Comparison of ENCODE assay signal across 10 cellular contexts in genomic region chr19:2053601-2054389, GRCh38. TPM values are rescaled to one million over a fixed set of nuclear protein-coding genes. Genes with fewer than 3 reads are reported as not detected.
DNase-seq lines count a peak whose midpoint lies in the region; ATAC-seq, FAIRE-seq and TF ChIP-seq lines count a peak whose summit lies in the region.
"Had no signal": no experiment of that assay in that cellular context is flagged by ENCODE, and none has a peak within 500 bp of the region (broad histone marks: within the 10 kb centered on the region; RNA-seq: fewer than 3 reads in every experiment).

No MANE protein-coding gene starts in this region.

- no peaks in the 10 kb centered on the region for H3K27me3 Mint-ChIP-seq in activated T-cell treated with anti-CD3 and anti-CD28 coated beads, Interleukin-2, amount 50 U/mL, for 72 hours (ENCODE audit: low read depth)
- no peaks in the 10 kb centered on the region for H3K27me3 Mint-ChIP-seq in activated T-cell treated with anti-CD3 and anti-CD28 coated beads, Interleukin-2, amount 50 U/mL, for 4 hours (ENCODE audit: low read depth)

- no peak overlapping the region for H3K4me3 Mint-ChIP-seq in activated T-cell treated with anti-CD3 and anti-CD28 coated beads, Interleukin-2, amount 50 U/mL, for 72 hours
- no peak overlapping the region for H3K4me3 Mint-ChIP-seq in activated T-cell treated with anti-CD3 and anti-CD28 coated beads, Interleukin-2, amount 50 U/mL, for 4 hours
- H3K4me3 Mint-ChIP-seq: GM23338, nephron progenitor cell had no signal

- H3K9me3 ChIP-seq in K562 (replicated peaks; ENCODE audit: control insufficient read depth, insufficient read depth, low read depth, low read length) (no peaks in the 10 kb centered on the region), lower lobe of right lung (no peaks in the 10 kb centered on the region), upper lobe of right lung (no peaks in the 10 kb centered on the region)

- no peak for TF ChIP-seq EP300 in K562 (IDR thresholded peaks at IDR 0.05; ENCODE audit: low read length)

- no peak overlapping the region for H3K4me2 ChIP-seq in K562 (ENCODE audit: insufficient read depth, low read length)
- H3K4me2 ChIP-seq: GM23338 had no signal

- no peak for TF ChIP-seq POLR2A in K562 (conservative IDR thresholded peaks at IDR 0.05)

- H3K36me3 Mint-ChIP-seq in activated T-cell treated with anti-CD3 and anti-CD28 coated beads, Interleukin-2, amount 50 U/mL, for 72 hours (ENCODE audit: insufficient read depth in 2 of 2): peaks cover 0 to 1% of the 10 kb centered on the region in 2 donors
- H3K36me3 Mint-ChIP-seq in activated T-cell treated with anti-CD3 and anti-CD28 coated beads, Interleukin-2, amount 50 U/mL, for 4 hours (ENCODE audit: insufficient read depth): no peaks in the 10 kb centered on the region

- POLR2A ChIA-PET in K562 (lab: Yijun Ruan, JAX): interaction anchor here (0.7 to 2.5 kb wide), 2 partner anchors 11 to 68 kb away, joined by 3 to 18 read pairs; no protein-coding TSS in a partner anchor

- peaks cover 17% of the 10 kb centered on the region for H4K20me1 ChIP-seq in K562 (replicated peaks; ENCODE audit: control insufficient read depth, insufficient read depth, low read length)

- H3K9ac ChIP-seq in K562 (ENCODE audit: insufficient read depth in 1 of 2, low read depth in 2 of 2, low read length in 2 of 2): peak overlapping the region in 1 of 2 experiments; percentile 75; a peak in 2 of 4 replicates

- no TSS peak for BruUV-seq in K562 (replicated peaks; lab: Mats Ljungman, UMichigan)

- H3K4me1 Mint-ChIP-seq in activated T-cell treated with anti-CD3 and anti-CD28 coated beads, Interleukin-2, amount 50 U/mL, for 72 hours (ENCODE audit: low read depth): peaks cover 39% of the 10 kb centered on the region
- H3K4me1 Mint-ChIP-seq in activated T-cell treated with anti-CD3 and anti-CD28 coated beads, Interleukin-2, amount 50 U/mL, for 4 hours (ENCODE audit: low read depth): peaks cover 49% of the 10 kb centered on the region

- intact Hi-C loops in K562 (cut with micrococcal nuclease): no loop called here
- intact Hi-C loops in lower lobe of right lung (cut with DNase I): no loop called here
- intact Hi-C loops in upper lobe of right lung (cut with DNase I): no loop called here

- TF ChIP-seq CTCF in K562 (IDR thresholded peaks at IDR 0.05 in 2 of 3, conservative IDR thresholded peaks at IDR 0.05 in 1 of 3; ENCODE audit: insufficient read depth in 2 of 3, low read depth in 1 of 3, low read length in 3 of 3) (no peak), lower lobe of right lung (IDR thresholded peaks at IDR 0.05) (no peak), upper lobe of right lung (IDR thresholded peaks at IDR 0.05) (no peak)

- no peak for TF ChIP-seq RAD21 in K562 (CRISPR knock-in tag; conservative IDR thresholded peaks at IDR 0.05 in 1 of 2, IDR thresholded peaks at IDR 0.05 in 1 of 2)

- peaks cover 26% of the 10 kb centered on the region for H3K79me2 ChIP-seq in K562 (ENCODE audit: control insufficient read depth, insufficient read depth, low read length)

- peak overlapping the region; percentile 50 for H3K27ac Mint-ChIP-seq in activated T-cell treated with anti-CD3 and anti-CD28 coated beads, Interleukin-2, amount 50 U/mL, for 72 hours
- H3K27ac Mint-ChIP-seq: GM23338, nephron progenitor cell had no signal

- H3K27me3 ChIP-seq in K562 (ENCODE audit: control insufficient read depth in 2 of 2, insufficient read depth in 2 of 2, low read length in 2 of 2) (no peaks in the 10 kb centered on the region), lower lobe of right lung (ENCODE audit: low read depth) (no peaks in the 10 kb centered on the region), upper lobe of right lung (no peaks in the 10 kb centered on the region)

- H3K27ac ChIP-seq in K562 (ENCODE audit: extremely low read depth, low read depth, low read length) (no peak overlapping the region; the same call in 2 of the 3 replicates), lower lobe of right lung (peak overlapping the region; percentile 68), upper lobe of right lung (peak overlapping the region; percentile 93)

- H3K9me1 ChIP-seq in K562 (ENCODE audit: control insufficient read depth, insufficient read depth, low read length): peaks cover 4% of the 10 kb centered on the region

- H3K36me3 ChIP-seq in K562 (ENCODE audit: control insufficient read depth, insufficient read depth, low read length): peaks cover 11% of the 10 kb centered on the region; the same call in 2 of the 3 replicates
- peaks cover 8% of the 10 kb centered on the region for H3K36me3 ChIP-seq in lower lobe of right lung
- H3K36me3 ChIP-seq in upper lobe of right lung: peaks cover 8% of the 10 kb centered on the region

- H2AFZ ChIP-seq in K562 (ENCODE audit: low read depth, low read length): no peak overlapping the region
- H2AFZ ChIP-seq: GM23338 had no signal

- CTCF ChIA-PET in K562 (lab: Yijun Ruan, JAX; ENCODE audit: low intra/inter-chr PET ratio): no interaction called here

- in situ Hi-C loops in K562 (cut with MboI): no loop called here

- no peak for ATAC-seq in activated T-cell treated with anti-CD3 and anti-CD28 coated beads, Interleukin-2, amount 50 U/mL, for 72 hours (replicated peaks in 1 of 2)
- no peak for ATAC-seq in activated T-cell treated with anti-CD3 and anti-CD28 coated beads, Interleukin-2, amount 50 U/mL, for 4 hours
- ATAC-seq in K562: no peak
- no peak for ATAC-seq in lower lobe of right lung
- no peak for ATAC-seq in upper lobe of right lung
- no peak for ATAC-seq in GM18502 (IDR thresholded peaks at IDR 0.05; ENCODE audit: poor library complexity, unreplicated experiment)
- ATAC-seq: GM23338 had no signal

- DNase-seq in activated T-cell treated with anti-CD3 and anti-CD28 coated beads, Interleukin-2, amount 50 U/mL, for 72 hours: no peak
- no peak for DNase-seq in activated T-cell treated with anti-CD3 and anti-CD28 coated beads, Interleukin-2, amount 50 U/mL, for 4 hours
- DNase-seq in K562 (ENCODE audit: extremely low read depth in 1 of 4, low spot score in 3 of 4) (no peak), lower lobe of right lung (peak; percentile 77), upper lobe of right lung (peak; percentile 84), HK-2 (ENCODE audit: unreplicated experiment) (no peak), HPDE6-E6E7 (ENCODE audit: extremely low spot score) (no peak)
- DNase-seq: nephron progenitor cell had no signal

- H3K4me3 ChIP-seq in K562 (no peak overlapping the region), lower lobe of right lung (no peak overlapping the region), upper lobe of right lung (no peak overlapping the region)
- H3K4me3 ChIP-seq: GM23338 had no signal

- peaks cover 52 to 80% of the 10 kb centered on the region in 2 experiments for H3K4me1 ChIP-seq in K562 (replicated peaks in 1 of 2; ENCODE audit: control insufficient read depth in 2 of 2, insufficient read depth in 2 of 2, low read length in 2 of 2)
- peaks cover 71% of the 10 kb centered on the region for H3K4me1 ChIP-seq in lower lobe of right lung
- H3K4me1 ChIP-seq in upper lobe of right lung: peaks cover 67% of the 10 kb centered on the region

- 91% methylated on average over 20 of the region's 24 CpGs for WGBS in K562 (ENCODE audit: insufficient coverage, low coverage, missing lambda C conversion rate)

- no peaks in the 10 kb centered on the region for H3K9me3 Mint-ChIP-seq in activated T-cell treated with anti-CD3 and anti-CD28 coated beads, Interleukin-2, amount 50 U/mL, for 72 hours
- no peaks in the 10 kb centered on the region for H3K9me3 Mint-ChIP-seq in activated T-cell treated with anti-CD3 and anti-CD28 coated beads, Interleukin-2, amount 50 U/mL, for 4 hours
- H3K9me3 Mint-ChIP-seq: GM23338, nephron progenitor cell had no signal

- FAIRE-seq in K562 (lab: Jason Lieb, UNC): no peak

RNA-seq across cellular contexts. Expression of gene MKNK2, which starts 2.8 kb away (rescaled TPM):
- 100 to 1,000 TPM; 120 to 121 TPM for total RNA-seq in activated T-cell treated with anti-CD3 and anti-CD28 coated beads, Interleukin-2, amount 50 U/mL, for 72 hours
- total RNA-seq in activated T-cell treated with anti-CD3 and anti-CD28 coated beads, Interleukin-2, amount 50 U/mL, for 4 hours: 100 to 1,000 TPM; 122 to 130 (median 128) TPM
- 62.3 and 206 TPM in 2 replicates for total RNA-seq in K562 (2011; cell fraction: chromatin; rRNA removed; ENCODE audit: low replicate concordance)
- total RNA-seq in K562 (2011; cell fraction: nucleolus; rRNA removed): 137 and 161 TPM in 2 replicates
- 83.2 and 85.9 TPM in 2 replicates for total RNA-seq in K562 (2011; cell fraction: nucleoplasm; rRNA removed)
- total RNA-seq in K562 (2014; rRNA removed): 83.9 and 114 TPM in 2 replicates
- total RNA-seq in K562 (2014; rRNA removed; fragmentation: Illumina TruSeq; extraction: Trizol): 19.3 and 22.0 TPM in 2 replicates
- total RNA-seq in K562 (2015; rRNA removed; fragmentation: Illumina TruSeq; extraction: Trizol): 48.6 and 51.9 TPM in 2 replicates
- total RNA-seq in K562 (2021): 179 and 191 TPM in 2 replicates
- 59.3 and 97.4 TPM in 2 replicates for polyA plus RNA-seq in K562 (2011; rRNA removed)
- 77.0 and 149 TPM in 2 replicates for polyA plus RNA-seq in K562 (2011; cell fraction: cytosol; rRNA removed)
- polyA plus RNA-seq in K562 (2011; cell fraction: nucleus; rRNA removed): 131 and 186 TPM in 2 replicates
- 69.2 and 176 TPM in 2 replicates for polyA plus RNA-seq in K562 (2012)
- 44.6 and 77.5 TPM in 2 replicates for polyA plus RNA-seq in K562 (2014; fragmentation: Illumina TruSeq; extraction: Trizol)
- 1 to 10 TPM; 5.1 to 5.5 TPM for polyA plus RNA-seq in K562 (2014; fragmentation: Nextera tagmentation; extraction: Ambion mirVana)
- 87.2 and 91.7 TPM in 2 replicates for polyA plus RNA-seq in K562 (2014; rRNA removed)
- 39.4 and 48.9 TPM in 2 replicates for polyA minus RNA-seq in K562 (2011; rRNA and poly(A)+ RNA removed)
- 99.7 and 155 TPM in 2 replicates for polyA minus RNA-seq in K562 (2011; cell fraction: cytosol; rRNA and poly(A)+ RNA removed)
- 43.6 and 57.8 TPM in 2 replicates for polyA minus RNA-seq in K562 (2011; cell fraction: nucleus; rRNA and poly(A)+ RNA removed)
- total RNA-seq in lower lobe of right lung: 268 TPM
- total RNA-seq in upper lobe of right lung: 314 TPM

RNA-seq across cellular contexts. Expression of gene BTBD2, which starts 38.3 kb away (rescaled TPM):
- total RNA-seq in activated T-cell treated with anti-CD3 and anti-CD28 coated beads, Interleukin-2, amount 50 U/mL, for 72 hours: 10 to 100 TPM; 48.7 to 56.2 TPM
- total RNA-seq in activated T-cell treated with anti-CD3 and anti-CD28 coated beads, Interleukin-2, amount 50 U/mL, for 4 hours: 10 to 100 TPM; 12.6 to 17.2 (median 14.4) TPM
- 7.3 and 29.0 TPM in 2 replicates for total RNA-seq in K562 (2011; cell fraction: chromatin; rRNA removed; ENCODE audit: low replicate concordance)
- 16.4 and 17.0 TPM in 2 replicates for total RNA-seq in K562 (2011; cell fraction: nucleolus; rRNA removed)
- total RNA-seq in K562 (2011; cell fraction: nucleoplasm; rRNA removed): 14.3 and 16.7 TPM in 2 replicates
- total RNA-seq in K562 (2014; rRNA removed): 5.6 and 8.1 TPM in 2 replicates
- 1.5 and 2.0 TPM in 2 replicates for total RNA-seq in K562 (2014; rRNA removed; fragmentation: Illumina TruSeq; extraction: Trizol)
- 6.4 and 6.9 TPM in 2 replicates for total RNA-seq in K562 (2015; rRNA removed; fragmentation: Illumina TruSeq; extraction: Trizol)
- 13.3 and 15.6 TPM in 2 replicates for total RNA-seq in K562 (2021)
- 10.2 and 30.9 TPM in 2 replicates for polyA plus RNA-seq in K562 (2011; rRNA removed)
- polyA plus RNA-seq in K562 (2011; cell fraction: cytosol; rRNA removed): 21.5 and 25.6 TPM in 2 replicates
- polyA plus RNA-seq in K562 (2011; cell fraction: nucleus; rRNA removed): 21.2 and 25.9 TPM in 2 replicates
- 18.5 and 62.5 TPM in 2 replicates for polyA plus RNA-seq in K562 (2012)
- polyA plus RNA-seq in K562 (2014; fragmentation: Illumina TruSeq; extraction: Trizol): 7.4 and 11.0 TPM in 2 replicates
- under 1 TPM; 0.10 to 0.28 TPM for polyA plus RNA-seq in K562 (2014; fragmentation: Nextera tagmentation; extraction: Ambion mirVana)
- polyA plus RNA-seq in K562 (2014; rRNA removed): 9.6 TPM in 2 replicates
- polyA minus RNA-seq in K562 (2011; rRNA and poly(A)+ RNA removed): 4.1 and 4.9 TPM in 2 replicates
- polyA minus RNA-seq in K562 (2011; cell fraction: cytosol; rRNA and poly(A)+ RNA removed): 15.5 and 42.0 TPM in 2 replicates
- 5.9 and 11.9 TPM in 2 replicates for polyA minus RNA-seq in K562 (2011; cell fraction: nucleus; rRNA and poly(A)+ RNA removed)
- total RNA-seq in lower lobe of right lung: 62.0 TPM
- 56.5 TPM for total RNA-seq in upper lobe of right lung

RNA-seq across cellular contexts. Expression of gene MOB3A, which starts 42.3 kb away (rescaled TPM):
- total RNA-seq in activated T-cell treated with anti-CD3 and anti-CD28 coated beads, Interleukin-2, amount 50 U/mL, for 72 hours: 100 to 1,000 TPM; 129 to 134 TPM
- total RNA-seq in activated T-cell treated with anti-CD3 and anti-CD28 coated beads, Interleukin-2, amount 50 U/mL, for 4 hours: 100 to 1,000 TPM; 128 to 137 (median 137) TPM
- 14.5 and 31.8 TPM in 2 replicates for total RNA-seq in K562 (2011; cell fraction: chromatin; rRNA removed; ENCODE audit: low replicate concordance)
- 13.9 and 14.7 TPM in 2 replicates for total RNA-seq in K562 (2011; cell fraction: nucleolus; rRNA removed)
- total RNA-seq in K562 (2011; cell fraction: nucleoplasm; rRNA removed): 13.0 and 13.8 TPM in 2 replicates
- 6.0 TPM in 2 replicates for total RNA-seq in K562 (2014; rRNA removed)
- 2.6 and 2.7 TPM in 2 replicates for total RNA-seq in K562 (2014; rRNA removed; fragmentation: Illumina TruSeq; extraction: Trizol)
- 5.4 and 5.8 TPM in 2 replicates for total RNA-seq in K562 (2015; rRNA removed; fragmentation: Illumina TruSeq; extraction: Trizol)
- total RNA-seq in K562 (2021): 20.5 and 24.1 TPM in 2 replicates
- 10.9 and 24.8 TPM in 2 replicates for polyA plus RNA-seq in K562 (2011; rRNA removed)
- 30.7 and 31.8 TPM in 2 replicates for polyA plus RNA-seq in K562 (2011; cell fraction: cytosol; rRNA removed)
- polyA plus RNA-seq in K562 (2011; cell fraction: nucleus; rRNA removed): 10.5 and 12.5 TPM in 2 replicates
- polyA plus RNA-seq in K562 (2012): 10.9 and 12.9 TPM in 2 replicates
- 11.9 and 12.0 TPM in 2 replicates for polyA plus RNA-seq in K562 (2014; fragmentation: Illumina TruSeq; extraction: Trizol)
- 1 to 10 TPM; 1.1 to 2.2 TPM for polyA plus RNA-seq in K562 (2014; fragmentation: Nextera tagmentation; extraction: Ambion mirVana)
- polyA plus RNA-seq in K562 (2014; rRNA removed): 8.2 and 10.3 TPM in 2 replicates
- polyA minus RNA-seq in K562 (2011; rRNA and poly(A)+ RNA removed): 10.3 and 10.6 TPM in 2 replicates
- polyA minus RNA-seq in K562 (2011; cell fraction: cytosol; rRNA and poly(A)+ RNA removed): 26.8 and 37.9 TPM in 2 replicates
- 3.9 and 8.2 TPM in 2 replicates for polyA minus RNA-seq in K562 (2011; cell fraction: nucleus; rRNA and poly(A)+ RNA removed)
- total RNA-seq in lower lobe of right lung: 69.2 TPM
- total RNA-seq in upper lobe of right lung: 58.8 TPM

RNA-seq across cellular contexts. Expression of gene IZUMO4, which starts 42.9 kb away (rescaled TPM):
- total RNA-seq in activated T-cell treated with anti-CD3 and anti-CD28 coated beads, Interleukin-2, amount 50 U/mL, for 72 hours: 10 to 100 TPM; 28.5 to 36.9 TPM
- total RNA-seq in activated T-cell treated with anti-CD3 and anti-CD28 coated beads, Interleukin-2, amount 50 U/mL, for 4 hours: 1 to 10 TPM; 3.4 to 4.6 (median 4.2) TPM
- total RNA-seq in K562 (2011; cell fraction: chromatin; rRNA removed; ENCODE audit: low replicate concordance): 6.2 and 19.6 TPM in 2 replicates
- total RNA-seq in K562 (2011; cell fraction: nucleolus; rRNA removed): 14.0 and 17.2 TPM in 2 replicates
- total RNA-seq in K562 (2011; cell fraction: nucleoplasm; rRNA removed): 8.0 and 12.0 TPM in 2 replicates
- total RNA-seq in K562 (2014; rRNA removed): 0.94 and 1.2 TPM in 2 replicates
- 0.25 and 0.48 TPM in 2 replicates for total RNA-seq in K562 (2014; rRNA removed; fragmentation: Illumina TruSeq; extraction: Trizol)
- 0.53 and 0.72 TPM in 2 replicates for total RNA-seq in K562 (2015; rRNA removed; fragmentation: Illumina TruSeq; extraction: Trizol)
- total RNA-seq in K562 (2021): 1.6 TPM in 2 replicates
- polyA plus RNA-seq in K562 (2011; rRNA removed): 2.6 and 9.3 TPM in 2 replicates
- polyA plus RNA-seq in K562 (2011; cell fraction: cytosol; rRNA removed): 3.7 and 5.5 TPM in 2 replicates
- polyA plus RNA-seq in K562 (2011; cell fraction: nucleus; rRNA removed): 59.2 and 77.4 TPM in 2 replicates
- 2.1 and 5.9 TPM in 2 replicates for polyA plus RNA-seq in K562 (2012)
- 0.78 and 1.4 TPM in 2 replicates for polyA plus RNA-seq in K562 (2014; fragmentation: Illumina TruSeq; extraction: Trizol)
- polyA plus RNA-seq in K562 (2014; fragmentation: Nextera tagmentation; extraction: Ambion mirVana): under 1 TPM; 0.07 to 0.13 TPM
- polyA plus RNA-seq in K562 (2014; rRNA removed): 1.6 and 3.9 TPM in 2 replicates
- polyA minus RNA-seq in K562 (2011; rRNA and poly(A)+ RNA removed): 0.60 and 0.74 TPM in 2 replicates
- not detected in 2 replicates for polyA minus RNA-seq in K562 (2011; cell fraction: cytosol; rRNA and poly(A)+ RNA removed)
- polyA minus RNA-seq in K562 (2011; cell fraction: nucleus; rRNA and poly(A)+ RNA removed): 5.4 and 8.3 TPM in 2 replicates
- 7.4 TPM for total RNA-seq in lower lobe of right lung
- 6.8 TPM for total RNA-seq in upper lobe of right lung

Comparison
In these comparisons a context has a peak if more than half of its experiments do, and no peak if none do; other contexts are left out.
1. DNase-seq: peak in lower lobe of right lung (single experiment) and upper lobe of right lung (single experiment); none in activated T-cell treated with anti-CD3 and anti-CD28 coated beads, Interleukin-2, amount 50 U/mL, for 72 hours (0 of 2), activated T-cell treated with anti-CD3 and anti-CD28 coated beads, Interleukin-2, amount 50 U/mL, for 4 hours (single experiment), K562 (0 of 4), HK-2 (single experiment) and HPDE6-E6E7 (single experiment).